ENCODE assay signal across 1 cellular context in genomic region chr22:22881116-22882032, GRCh38.
TF ChIP-seq lines count a peak whose summit lies in the region.

No MANE protein-coding gene starts in this region.

TF ChIP-seq in SK-N-SH, 30 proteins besides CTCF, POLR2A, EP300 and RAD21 (continued from another document):
- TF ChIP-seq CHD2 (IDR thresholded peaks at IDR 0.05; ENCODE audit: low read length, partially characterized antibody) (peak; percentile 48), NRF1 (IDR thresholded peaks at IDR 0.05; ENCODE audit: low read depth, low read length) (no peak), JUND (IDR thresholded peaks at IDR 0.05) (no peak), GABPA (IDR thresholded peaks at IDR 0.05; ENCODE audit: low read depth) (no peak), IRF3 (IDR thresholded peaks at IDR 0.05; ENCODE audit: low read depth, low read length) (no peak), TAF1 (IDR thresholded peaks at IDR 0.05; ENCODE audit: borderline replicate concordance, low read depth, low read length) (no peak), NFIC (IDR thresholded peaks at IDR 0.05; ENCODE audit: borderline replicate concordance) (no peak), REST (IDR thresholded peaks at IDR 0.05; ENCODE audit: low read depth, low read length) (no peak), SIN3A (IDR thresholded peaks at IDR 0.05; ENCODE audit: borderline replicate concordance, low read depth, low read length) (no peak), FOXJ3 (CRISPR knock-in tag; IDR thresholded peaks at IDR 0.05) (peak; percentile 95), POLR2AphosphoS5 (IDR thresholded peaks at IDR 0.05; ENCODE audit: low read depth, low read length) (no peak), ELF1 (IDR thresholded peaks at IDR 0.05) (no peak), USF2 (IDR thresholded peaks at IDR 0.05; ENCODE audit: borderline replicate concordance, low read depth, low read length) (no peak)
TF ChIP-seq in SK-N-SH: peak in this region for 5.
